Comparison of ENCODE assay signal across 9 cellular contexts in the genomic region with DNA sequence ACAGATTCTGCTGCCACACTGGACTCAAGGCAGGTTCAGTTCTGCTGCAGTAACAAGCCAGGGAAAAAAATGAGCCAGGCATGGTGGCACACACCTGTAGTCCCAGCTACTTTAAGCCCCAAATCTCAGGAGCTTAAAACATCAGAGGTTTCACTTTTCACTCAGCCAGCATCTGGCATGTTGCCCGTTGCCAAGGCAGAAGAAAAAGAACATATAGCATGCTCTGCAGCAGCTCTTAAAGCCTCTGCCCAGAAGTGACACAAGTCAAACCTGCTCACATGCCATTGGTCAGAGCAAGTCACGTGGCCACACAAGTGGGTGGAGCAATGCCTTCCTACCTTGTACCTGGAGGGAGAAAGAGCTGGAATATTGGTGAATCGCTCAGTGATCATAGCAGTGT. TPM values are rescaled to one million over a fixed set of nuclear protein-coding genes. Genes with fewer than 3 reads are reported as not detected.
A peak's percentile ranks its signal among the peaks of the same experiment; 100 is the strongest.
DNase-seq lines count a peak whose midpoint lies in the region; ATAC-seq, FAIRE-seq and TF ChIP-seq lines count a peak whose summit lies in the region.
"Had no signal": no experiment of that assay in that cellular context is flagged by ENCODE, and none has a peak within 500 bp of the region (broad histone marks: within the 10 kb centered on the region; RNA-seq: fewer than 3 reads in every experiment).

No MANE protein-coding gene starts in this region.

- no peaks in the 10 kb centered on the region for H3K27me3 Mint-ChIP-seq in naive thymus-derived CD8-positive, alpha-beta T cell

- dilution Hi-C loops in endothelial cell of umbilical vein (cut with MboI; ENCODE audit: extremely low pct_ligation_motif_present, low sequenced_read_pairs): no loop called here

- DNase-seq in GM10248 (ENCODE audit: extremely low spot score): peak; percentile 65
- peak; percentile 77 for DNase-seq in NCI-H774 (lab: John Stamatoyannopoulos, UW)
- DNase-seq in activated CD8-positive, alpha-beta memory T cell treated with anti-CD3 and anti-CD28 coated beads, Interleukin-2, amount 50 U/mL, for 24 hours (ENCODE audit: extremely low read depth): peak; percentile 68
- peak; percentile 61 for DNase-seq in endothelial cell of umbilical vein (ENCODE audit: low read depth, low spot score)
- DNase-seq in naive thymus-derived CD8-positive, alpha-beta T cell: peak; percentile 84 to 97 (median 94)
- peak; percentile 95 for DNase-seq in transverse colon

- H3K4me3 ChIP-seq in endothelial cell of umbilical vein (replicated peaks in 1 of 3; ENCODE audit: insufficient read depth in 1 of 3, low read depth in 1 of 3, low read length in 3 of 3) (no peak overlapping the region), transverse colon (no peak overlapping the region)

- no peaks in the 10 kb centered on the region for H3K79me2 ChIP-seq in endothelial cell of umbilical vein (ENCODE audit: control insufficient read depth, insufficient read depth, low read length)

- no peak overlapping the region for H2AFZ ChIP-seq in endothelial cell of umbilical vein (ENCODE audit: low read depth, low read length)

- no peak for TF ChIP-seq CTCF in GM10248 (IDR thresholded peaks at IDR 0.05; ENCODE audit: control extremely low read depth, extremely low read depth, low read depth, missing control alignments)
- TF ChIP-seq CTCF in endothelial cell of umbilical vein (IDR thresholded peaks at IDR 0.05; ENCODE audit: extremely low read depth in 1 of 2, insufficient read depth in 1 of 2, low read depth in 1 of 2, low read length in 2 of 2): no peak
- no peak for TF ChIP-seq CTCF in transverse colon (IDR thresholded peaks at IDR 0.05)

- no peaks in the 10 kb centered on the region for H3K9me3 ChIP-seq in endothelial cell of umbilical vein (replicated peaks; ENCODE audit: control insufficient read depth, insufficient read depth, low read length)
- H3K9me3 ChIP-seq in transverse colon: no peaks in the 10 kb centered on the region

- no peak overlapping the region for H3K4me2 ChIP-seq in endothelial cell of umbilical vein (ENCODE audit: insufficient read depth, low read length)

- intact Hi-C loops in endothelial cell of umbilical vein (cut with micrococcal nuclease) (no loop called here), transverse colon (cut with DNase I; ENCODE audit: low total_unique reads) (no loop called here)

- TF ChIP-seq EP300 in transverse colon (IDR thresholded peaks at IDR 0.05; ENCODE audit: low read depth): no peak

- H3K36me3 ChIP-seq in endothelial cell of umbilical vein (ENCODE audit: control insufficient read depth in 2 of 2, extremely low read depth in 1 of 2, insufficient read depth in 2 of 2, low read length in 2 of 2) (no peaks in the 10 kb centered on the region), transverse colon (no peaks in the 10 kb centered on the region)

- ATAC-seq in HG03280 (IDR thresholded peaks at IDR 0.05; ENCODE audit: unreplicated experiment) (peak; percentile 53), GM21526 (IDR thresholded peaks at IDR 0.05; ENCODE audit: low FRiP score, unreplicated experiment) (no peak)
- ATAC-seq in naive thymus-derived CD8-positive, alpha-beta T cell: peak; percentile 56 to 60

- no peak for TF ChIP-seq POLR2A in endothelial cell of umbilical vein (IDR thresholded peaks at IDR 0.05; ENCODE audit: low read depth, low read length)
- TF ChIP-seq POLR2A in transverse colon (IDR thresholded peaks at IDR 0.05): peak; percentile 19

- CTCF ChIA-PET in GM10248 (lab: Yijun Ruan, JAX) (interaction anchor here (1.0 to 12.2 kb wide), 6 partner anchors 8 to 230 kb away, joined by 3 to 106 read pairs (median 6); a partner anchor contains a TSS), endothelial cell of umbilical vein (lab: Charles Lee) (interaction anchor here (0.7 to 1.4 kb wide), 4 partner anchors 18 to 230 kb away, joined by 3 to 7 read pairs (median 4); no protein-coding TSS in a partner anchor)

- no peaks in the 10 kb centered on the region for H3K36me3 Mint-ChIP-seq in naive thymus-derived CD8-positive, alpha-beta T cell

- H3K4me3 Mint-ChIP-seq in naive thymus-derived CD8-positive, alpha-beta T cell: peak overlapping the region; percentile 53 to 89 (median 74)

- H3K9me3 Mint-ChIP-seq in naive thymus-derived CD8-positive, alpha-beta T cell: no peaks in the 10 kb centered on the region

- H3K27me3 ChIP-seq in endothelial cell of umbilical vein (ENCODE audit: control insufficient read depth in 2 of 2, insufficient read depth in 2 of 2, low read length in 2 of 2) (no peaks in the 10 kb centered on the region), transverse colon (no peaks in the 10 kb centered on the region)

- peaks cover 37 to 85% (median 74%) of the 10 kb centered on the region in 4 donors for H3K4me1 Mint-ChIP-seq in naive thymus-derived CD8-positive, alpha-beta T cell

- POLR2A ChIA-PET in GM10248 (lab: Yijun Ruan, JAX): interaction anchor here (0.5 to 1.2 kb wide), 3 partner anchors 13 to 50 kb away, joined by 3 to 4 read pairs (median 3); a partner anchor contains a TSS
- POLR2A ChIA-PET in endothelial cell of umbilical vein (lab: Charles Lee): no interaction called here
- POLR2A ChIA-PET in naive thymus-derived CD8-positive, alpha-beta T cell (lab: Charles Lee): interaction anchor here (0.7 to 13.6 kb wide), 8 partner anchors 11 to 248 kb away, joined by 3 to 360 read pairs (median 6); a partner anchor contains a TSS

- no TSS peak for BruUV-seq in endothelial cell of umbilical vein (replicated peaks; lab: Mats Ljungman, UMichigan)

- H3K9ac ChIP-seq in endothelial cell of umbilical vein (replicated peaks; ENCODE audit: extremely low read depth, insufficient read depth, low read length): no peak overlapping the region

- H3K4me1 ChIP-seq in endothelial cell of umbilical vein (ENCODE audit: control insufficient read depth, extremely low read depth, insufficient read depth, low read length) (peaks cover 5% of the 10 kb centered on the region), transverse colon (peaks cover 8 to 56% (median 17%) of the 10 kb centered on the region in 4 donors)

- no peaks in the 10 kb centered on the region for H4K20me1 ChIP-seq in endothelial cell of umbilical vein (replicated peaks; ENCODE audit: control insufficient read depth, extremely low read depth, insufficient read depth, low read length)

- 19 to 30% methylated on average over 2 to 3 of the region's 3 CpGs for WGBS in transverse colon (ENCODE audit: low coverage in 1 of 2), 2 donors

- in situ Hi-C loops in transverse colon (cut with MboI; ENCODE audit: low pct_ligation_motif_present in 1 of 4, low pct_unique_long_range_greater_than_20kb in 1 of 4, low sequenced_read_pairs in 3 of 4): no loop called here

- no peaks in the 10 kb centered on the region for H3K9me1 ChIP-seq in endothelial cell of umbilical vein (replicated peaks; ENCODE audit: control insufficient read depth, extremely low read depth, insufficient read depth, low read length)

- no peak overlapping the region for H3K27ac ChIP-seq in endothelial cell of umbilical vein (ENCODE audit: insufficient read depth, low read depth, low read length)
- peak overlapping the region; percentile 62 to 86 (median 78) for H3K27ac ChIP-seq in transverse colon

- peak overlapping the region; percentile 89 to 100 (median 100) for H3K27ac Mint-ChIP-seq in naive thymus-derived CD8-positive, alpha-beta T cell

- peak; percentile 59 for FAIRE-seq in endothelial cell of umbilical vein (lab: Jason Lieb, UNC)
- FAIRE-seq: TTC549 had no signal

TF ChIP-seq in endothelial cell of umbilical vein, 7 proteins besides CTCF, POLR2A, EP300 and RAD21:
- TF ChIP-seq, protein P1, sequence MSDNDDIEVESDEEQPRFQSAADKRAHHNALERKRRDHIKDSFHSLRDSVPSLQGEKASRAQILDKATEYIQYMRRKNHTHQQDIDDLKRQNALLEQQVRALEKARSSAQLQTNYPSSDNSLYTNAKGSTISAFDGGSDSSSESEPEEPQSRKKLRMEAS (IDR thresholded peaks at IDR 0.05; ENCODE audit: insufficient read depth, insufficient read length): peak; percentile 63
- no peak for TF ChIP-seq JUN (IDR thresholded peaks at IDR 0.05; ENCODE audit: borderline replicate concordance, insufficient read depth, insufficient read length, low read depth)

RNA-seq across cellular contexts. Expression of a gene that starts 14.7 kb away (rescaled TPM):
- 6.0 and 14.7 TPM in 2 replicates for total RNA-seq in endothelial cell of umbilical vein
- polyA plus RNA-seq in endothelial cell of umbilical vein: 4.7 and 5.3 TPM in 2 replicates
- 2.1 and 2.3 TPM in 2 replicates for polyA plus RNA-seq in endothelial cell of umbilical vein (2011; cell fraction: cytosol; rRNA removed)
- polyA plus RNA-seq in endothelial cell of umbilical vein (2011; cell fraction: nucleus; rRNA removed): 10.3 and 10.4 TPM in 2 replicates
- 10.2 and 13.0 TPM in 2 replicates for polyA plus RNA-seq in endothelial cell of umbilical vein (2012)
- polyA minus RNA-seq in endothelial cell of umbilical vein: 6.1 and 8.2 TPM in 2 replicates
- polyA minus RNA-seq in endothelial cell of umbilical vein (2011; cell fraction: cytosol; rRNA and poly(A)+ RNA removed): 46.5 TPM
- polyA minus RNA-seq in endothelial cell of umbilical vein (2011; cell fraction: nucleus; rRNA and poly(A)+ RNA removed): 5.1 and 8.0 TPM in 2 replicates
- 100 to 1,000 TPM; 112 to 116 TPM for total RNA-seq in naive thymus-derived CD8-positive, alpha-beta T cell
- polyA plus RNA-seq in naive thymus-derived CD8-positive, alpha-beta T cell: 100 to 1,000 TPM; 122 to 164 (median 158) TPM
- total RNA-seq in transverse colon: 100 to 1,000 TPM in 3 of 4 donors, 10 to 100 TPM in 1; 77.4 to 257 (median 136) TPM

RNA-seq across cellular contexts. Expression of a gene that starts 52.6 kb away (rescaled TPM):
- total RNA-seq in endothelial cell of umbilical vein (153 and 157 TPM in 2 replicates), transverse colon (100 to 1,000 TPM in 3 of 4 donors, 10 to 100 TPM in 1; 66.4 to 286 (median 163) TPM)
- polyA plus RNA-seq in endothelial cell of umbilical vein: 158 and 168 TPM in 2 replicates
- polyA plus RNA-seq in endothelial cell of umbilical vein (2011; cell fraction: cytosol; rRNA removed): 122 and 136 TPM in 2 replicates
- 631 and 632 TPM in 2 replicates for polyA plus RNA-seq in endothelial cell of umbilical vein (2011; cell fraction: nucleus; rRNA removed)
- polyA plus RNA-seq in endothelial cell of umbilical vein (2012): 131 and 157 TPM in 2 replicates
- polyA minus RNA-seq in endothelial cell of umbilical vein: 73.4 and 92.4 TPM in 2 replicates
- polyA minus RNA-seq in endothelial cell of umbilical vein (2011; cell fraction: cytosol; rRNA and poly(A)+ RNA removed): 88.6 TPM
- 81.9 and 101 TPM in 2 replicates for polyA minus RNA-seq in endothelial cell of umbilical vein (2011; cell fraction: nucleus; rRNA and poly(A)+ RNA removed)
- 100 to 1,000 TPM; 158 to 165 TPM for total RNA-seq in naive thymus-derived CD8-positive, alpha-beta T cell
- polyA plus RNA-seq in naive thymus-derived CD8-positive, alpha-beta T cell: 100 to 1,000 TPM in 2 of 3 donors, 10 to 100 TPM in 1; 96.0 to 136 (median 106) TPM
